Comparison of ENCODE assay signal across 23 cellular contexts in genomic region chr5:52796507-52797103, GRCh38. TPM values are rescaled to one million over a fixed set of nuclear protein-coding genes. Genes with fewer than 3 reads are reported as not detected.
A peak's percentile ranks its signal among the peaks of the same experiment; 100 is the strongest.
DNase-seq lines count a peak whose midpoint lies in the region; ATAC-seq, FAIRE-seq and TF ChIP-seq lines count a peak whose summit lies in the region.
"Had no signal": no experiment of that assay in that cellular context is flagged by ENCODE, and none has a peak within 500 bp of the region (broad histone marks: within the 10 kb centered on the region; RNA-seq: fewer than 3 reads in every experiment).

No MANE protein-coding gene starts in this region.

- peaks cover 7% of the 10 kb centered on the region for H3K36me3 ChIP-seq in mesodermal cell (ENCODE audit: control insufficient read depth, insufficient read depth, low read length)
- peaks cover 0 to 7% (median 2%) of the 10 kb centered on the region in 5 donors for H3K36me3 ChIP-seq in subcutaneous abdominal adipose tissue (ENCODE audit: control insufficient read depth in 5 of 5, insufficient read depth in 5 of 5, low read length in 5 of 5)

- 0 out of 2 replicates have a peak overlapping the region, but pooled peaks have one; percentile 1 for H3K27ac Mint-ChIP-seq in WTC11
- H3K27ac Mint-ChIP-seq in activated CD4-positive, alpha-beta T cell treated with anti-CD3 and anti-CD28 coated beads, Interleukin-2, amount 10 ng/mL, durations not matched to agents 7 days and 5 days = no peak overlapping the region
- H3K27ac Mint-ChIP-seq: activated CD4-positive, alpha-beta memory T cell treated with anti-CD3 and anti-CD28 coated beads, Interleukin-2, amount 10 ng/mL, durations not matched to agents 7 days and 5 days; activated naive CD4-positive, alpha-beta T cell treated with anti-CD3 and anti-CD28 coated beads for 36 hours; stimulated activated naive B cell treated with anti-CD40 and anti-IgM and Interleukin-4, amounts not matched to agents 10 μg/mL and 1 μg/mL and 100 μg/mL, for 72 hours had no signal

- no peaks in the 10 kb centered on the region for H3K9me3 Mint-ChIP-seq in WTC11
- no peaks in the 10 kb centered on the region for H3K9me3 Mint-ChIP-seq in activated CD4-positive, alpha-beta T cell treated with anti-CD3 and anti-CD28 coated beads, Interleukin-2, amount 10 ng/mL, durations not matched to agents 7 days and 5 days
- H3K9me3 Mint-ChIP-seq: activated CD4-positive, alpha-beta memory T cell treated with anti-CD3 and anti-CD28 coated beads, Interleukin-2, amount 10 ng/mL, durations not matched to agents 7 days and 5 days; activated naive CD4-positive, alpha-beta T cell treated with anti-CD3 and anti-CD28 coated beads for 36 hours; CD8-positive, alpha-beta memory T cell; central memory CD8-positive, alpha-beta T cell; stimulated activated naive B cell treated with anti-CD40 and anti-IgM and Interleukin-4, amounts not matched to agents 10 μg/mL and 1 μg/mL and 100 μg/mL, for 72 hours had no signal

- no peak for ATAC-seq in WTC11
- ATAC-seq in GM19455 (IDR thresholded peaks at IDR 0.05; ENCODE audit: unreplicated experiment) = no peak
- ATAC-seq: esophagus mucosa; left ventricle myocardium superior; stimulated activated naive B cell treated with anti-CD40 and anti-IgM and Interleukin-4, amounts not matched to agents 10 μg/mL and 1 μg/mL and 100 μg/mL, for 72 hours had no signal

- peak overlapping the region; percentile 18 for H3K27ac ChIP-seq in mesodermal cell (ENCODE audit: low read depth, low read length, severe bottlenecking)
- peak overlapping the region; percentile 99 for H3K27ac ChIP-seq in subcutaneous abdominal adipose tissue (ENCODE audit: low read depth, low read length)
- H3K27ac ChIP-seq: PC-9 had no signal

- POLR2A ChIA-PET in WTC11 (lab: Charles Lee) = no interaction called here
- POLR2A ChIA-PET in activated CD4-positive, alpha-beta T cell treated with anti-CD3 and anti-CD28 coated beads, Interleukin-2, amount 10 ng/mL, durations not matched to agents 7 days and 5 days (lab: Charles Lee) = no interaction called here

- H3K4me3 ChIP-seq in mesodermal cell (ENCODE audit: extremely low read depth, insufficient read depth, low read length, poor library complexity, severe bottlenecking) (no peak overlapping the region), subcutaneous abdominal adipose tissue (ENCODE audit: low read depth in 1 of 5, low read length in 5 of 5) (no peak overlapping the region)
- H3K4me3 ChIP-seq: PC-9 had no signal

- DNase-seq in GM19239 (ENCODE audit: insufficient read length, low spot score) (no peak), WTC11 (ENCODE audit: low spot score) (no peak), NCI-H1436 (lab: John Stamatoyannopoulos, UW) (no peak)
- DNase-seq in activated CD4-positive, alpha-beta T cell treated with anti-CD3 and anti-CD28 coated beads, Interleukin-2, amount 10 ng/mL, durations not matched to agents 7 days and 5 days = no peak
- DNase-seq: activated CD4-positive, alpha-beta memory T cell treated with anti-CD3 and anti-CD28 coated beads, Interleukin-2, amount 10 ng/mL, durations not matched to agents 7 days and 5 days; activated naive CD4-positive, alpha-beta T cell treated with anti-CD3 and anti-CD28 coated beads for 36 hours; activated T-cell treated with anti-CD3 and anti-CD28 coated beads, Interleukin-2, amount 50 U/mL, for 1 hour; CD8-positive, alpha-beta memory T cell; DMS79 treated with DMSO at 0.1 percent for 48 hours; effector CD4-positive, alpha-beta T cell; glutamatergic neuron; H7; left ventricle myocardium superior; NCI-H187; PC-9; stimulated activated CD4-positive, alpha-beta T cell treated with anti-CD3 and anti-CD28 coated beads, Interleukin-2, amount 100 ng/mL, for 24 hours; stimulated activated naive B cell treated with anti-CD40 and anti-IgM and Interleukin-4, amounts not matched to agents 10 μg/mL and 1 μg/mL and 100 μg/mL, for 72 hours; trophoblast cell had no signal

- H3K27me3 ChIP-seq in subcutaneous abdominal adipose tissue (ENCODE audit: control insufficient read depth in 5 of 5, insufficient read depth in 4 of 5, low read length in 5 of 5) = no peaks in the 10 kb centered on the region

- H3K4me3 Mint-ChIP-seq in WTC11 = no peak overlapping the region
- H3K4me3 Mint-ChIP-seq in activated CD4-positive, alpha-beta T cell treated with anti-CD3 and anti-CD28 coated beads, Interleukin-2, amount 10 ng/mL, durations not matched to agents 7 days and 5 days = no peak overlapping the region
- H3K4me3 Mint-ChIP-seq: activated CD4-positive, alpha-beta memory T cell treated with anti-CD3 and anti-CD28 coated beads, Interleukin-2, amount 10 ng/mL, durations not matched to agents 7 days and 5 days; activated naive CD4-positive, alpha-beta T cell treated with anti-CD3 and anti-CD28 coated beads for 36 hours; central memory CD8-positive, alpha-beta T cell; stimulated activated naive B cell treated with anti-CD40 and anti-IgM and Interleukin-4, amounts not matched to agents 10 μg/mL and 1 μg/mL and 100 μg/mL, for 72 hours had no signal

- 80 to 88% methylated on average over 1 of the region's 2 CpGs for WGBS in mesodermal cell (ENCODE audit: insufficient coverage in 2 of 2), 2 experiments

- TF ChIP-seq CTCF in WTC11 (IDR thresholded peaks at IDR 0.05) = no peak

- H3K9ac ChIP-seq in subcutaneous abdominal adipose tissue (ENCODE audit: low read length in 5 of 5) = peak overlapping the region in 1 of 5 donors; percentile 13

- H3K4me1 ChIP-seq in mesodermal cell (ENCODE audit: control insufficient read depth, insufficient read depth, low read length, poor library complexity, severe bottlenecking) (peaks cover 18% of the 10 kb centered on the region), subcutaneous abdominal adipose tissue (ENCODE audit: control insufficient read depth in 5 of 5, insufficient read depth in 5 of 5, low read length in 5 of 5) (peaks cover 14 to 66% (median 58%) of the 10 kb centered on the region in 5 donors)

- FAIRE-seq in GM19239 (lab: Jason Lieb, UNC) = peak; percentile 11

- no peaks in the 10 kb centered on the region for H3K27me3 Mint-ChIP-seq in WTC11 (ENCODE audit: low read depth)
- H3K27me3 Mint-ChIP-seq in activated CD4-positive, alpha-beta T cell treated with anti-CD3 and anti-CD28 coated beads, Interleukin-2, amount 10 ng/mL, durations not matched to agents 7 days and 5 days = peaks cover 2% of the 10 kb centered on the region
- H3K27me3 Mint-ChIP-seq: central memory CD8-positive, alpha-beta T cell; stimulated activated naive B cell treated with anti-CD40 and anti-IgM and Interleukin-4, amounts not matched to agents 10 μg/mL and 1 μg/mL and 100 μg/mL, for 72 hours had no signal

- H3K36me3 Mint-ChIP-seq in WTC11 = peaks cover 3% of the 10 kb centered on the region; the same call in 1 of the 2 replicates
- peaks cover 10% of the 10 kb centered on the region for H3K36me3 Mint-ChIP-seq in activated CD4-positive, alpha-beta T cell treated with anti-CD3 and anti-CD28 coated beads, Interleukin-2, amount 10 ng/mL, durations not matched to agents 7 days and 5 days (ENCODE audit: low read depth)

- H3K9me3 ChIP-seq in mesodermal cell (ENCODE audit: control insufficient read depth, low read length) (no peaks in the 10 kb centered on the region), subcutaneous abdominal adipose tissue (ENCODE audit: control insufficient read depth in 5 of 5, low read length in 5 of 5) (no peaks in the 10 kb centered on the region)

- CTCF ChIA-PET in WTC11 (lab: Charles Lee) = no interaction called here
- CTCF ChIA-PET in activated CD4-positive, alpha-beta T cell treated with anti-CD3 and anti-CD28 coated beads, Interleukin-2, amount 10 ng/mL, durations not matched to agents 7 days and 5 days (lab: Charles Lee) = interaction anchor here (1.2 kb wide), 1 partner anchor 21 kb away, joined by 3 read pairs; no protein-coding TSS in a partner anchor

- peaks cover 50% of the 10 kb centered on the region for H3K4me1 Mint-ChIP-seq in WTC11
- peaks cover 33% of the 10 kb centered on the region for H3K4me1 Mint-ChIP-seq in activated CD4-positive, alpha-beta T cell treated with anti-CD3 and anti-CD28 coated beads, Interleukin-2, amount 10 ng/mL, durations not matched to agents 7 days and 5 days

TF ChIP-seq in WTC11, 78 proteins besides CTCF, POLR2A, EP300 and RAD21:
- TF ChIP-seq ZBTB43 (CRISPR knock-in tag; IDR thresholded peaks at IDR 0.05) (no peak), ESRRA (CRISPR knock-in tag; IDR thresholded peaks at IDR 0.05; ENCODE audit: borderline replicate concordance) (no peak)

RNA-seq across cellular contexts. Expression of gene ITGA1, which starts 8.9 kb away (rescaled TPM):
- total RNA-seq in WTC11 (2021) = 4.1 to 6.5 TPM (median 4.6 TPM) in 3 replicates
- polyA plus RNA-seq in mesodermal cell (2013, experiment 1 of 2) = 146 TPM
- polyA plus RNA-seq in mesodermal cell (2013, experiment 2 of 2) = 144 TPM
- 1 to 10 TPM; 2.6 to 3.2 TPM for total RNA-seq in activated CD4-positive, alpha-beta T cell treated with anti-CD3 and anti-CD28 coated beads, Interleukin-2, amount 10 ng/mL, durations not matched to agents 7 days and 5 days

RNA-seq across cellular contexts. Expression of gene PELO, which starts 8.9 kb away (rescaled TPM):
- 13.6 to 18.7 TPM (median 17.8 TPM) in 3 replicates for total RNA-seq in WTC11 (2021)
- 39.8 TPM for polyA plus RNA-seq in mesodermal cell (2013, experiment 1 of 2)
- 29.9 TPM for polyA plus RNA-seq in mesodermal cell (2013, experiment 2 of 2)
- total RNA-seq in activated CD4-positive, alpha-beta T cell treated with anti-CD3 and anti-CD28 coated beads, Interleukin-2, amount 10 ng/mL, durations not matched to agents 7 days and 5 days = 1 to 10 TPM; 7.8 to 9.3 TPM
